ENCODE assay signal across 1 cellular context in genomic region chr20:63253065-63253437, GRCh38.
TF ChIP-seq lines count a peak whose summit lies in the region.

No MANE protein-coding gene starts in this region.

TF ChIP-seq in neural cell, 6 proteins besides CTCF, POLR2A, EP300 and RAD21 (continued from another document):
- no peak for TF ChIP-seq REST (IDR thresholded peaks at IDR 0.05; ENCODE audit: borderline replicate concordance)
- TF ChIP-seq EZH2 (IDR thresholded peaks at IDR 0.05; ENCODE audit: borderline replicate concordance, insufficient read depth, low read length, poor library complexity, severe bottlenecking) = no peak
TF ChIP-seq in neural cell: peak in this region for 0.
